8 cellular contexts compared by ENCODE assay signal in the genomic region with DNA sequence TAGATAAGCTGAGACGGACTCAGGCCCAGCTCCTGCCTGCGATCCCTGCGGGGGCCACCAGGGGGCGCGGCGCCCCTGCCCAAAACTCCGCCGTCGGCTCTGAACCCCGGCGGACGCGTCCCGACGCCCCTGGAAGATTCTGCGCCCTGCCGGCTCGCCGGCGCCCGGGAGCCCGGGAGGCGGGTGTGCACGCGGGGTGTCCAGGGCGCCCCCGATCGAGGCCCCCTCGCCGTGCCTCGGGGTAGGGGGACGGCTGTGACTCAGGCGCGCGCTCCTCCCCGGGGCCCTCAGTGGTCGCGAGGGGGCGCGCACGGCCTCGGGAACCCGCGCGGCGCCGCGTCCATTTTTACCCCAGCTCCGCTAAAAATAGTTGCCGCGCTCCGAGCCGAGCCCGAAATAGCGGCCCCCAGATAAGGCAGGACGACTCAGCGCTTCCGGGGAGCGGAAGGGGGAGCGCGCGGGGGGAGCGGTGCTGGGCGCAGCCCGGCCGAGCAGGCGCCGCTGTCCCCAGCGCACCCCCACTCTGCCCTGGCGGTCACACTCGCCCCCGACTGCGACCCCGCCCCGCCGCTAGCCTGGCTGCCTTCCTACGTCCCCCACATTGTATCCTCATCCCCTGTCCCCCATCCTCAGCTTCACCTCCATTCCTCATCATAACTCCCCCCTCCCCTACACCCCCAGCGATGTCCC. TPM values are rescaled to one million over a fixed set of nuclear protein-coding genes. Genes with fewer than 3 reads are reported as not detected.
DNase-seq lines count a peak whose midpoint lies in the region; ATAC-seq and TF ChIP-seq lines count a peak whose summit lies in the region.

No MANE protein-coding gene starts in this region.

- peaks cover 18% of the 10 kb centered on the region for H3K4me1 ChIP-seq in A673 (ENCODE audit: insufficient read depth, low read length, poor library complexity, severe bottlenecking)

- no TSS peak for BruUV-seq in A673 (replicated peaks; lab: Mats Ljungman, UMichigan)

- POLR2A ChIA-PET in A673 (lab: Charles Lee; ENCODE audit: low non-redundant PET) = interaction anchor here (0.6 to 1.0 kb wide), 3 partner anchors 15 to 35 kb away, joined by 5 to 12 read pairs (median 5); a partner anchor contains a TSS

- H3K4me1 Mint-ChIP-seq in chondrocyte (ENCODE audit: low read depth) = peaks cover 33% of the 10 kb centered on the region

- TF ChIP-seq CTCF in A673 (conservative IDR thresholded peaks at IDR 0.05; ENCODE audit: low read depth, low read length) (peak; percentile 94), chondrocyte (IDR thresholded peaks at IDR 0.05) (peak; percentile 100)

- H3K36me3 Mint-ChIP-seq in chondrocyte (ENCODE audit: low read depth) = no peaks in the 10 kb centered on the region

- H3K27ac Mint-ChIP-seq in chondrocyte (ENCODE audit: unreplicated experiment) = peak overlapping the region; percentile 84

- peak overlapping the region; percentile 93 for H3K27ac ChIP-seq in A673 (ENCODE audit: low read depth, low read length, poor library complexity, severe bottlenecking)
- H3K27ac ChIP-seq in layer of hippocampus (ENCODE audit: low read depth, low read length) = peak overlapping the region; percentile 95

- H3K27me3 ChIP-seq in A673 (replicated peaks; ENCODE audit: insufficient read depth, low read depth, low read length, poor library complexity) = no peaks in the 10 kb centered on the region
- no peaks in the 10 kb centered on the region for H3K27me3 ChIP-seq in layer of hippocampus (ENCODE audit: control insufficient read depth, insufficient read depth, low read length)

- intact Hi-C loops in A673 (cut with micrococcal nuclease; ENCODE audit: unreplicated experiment) = loop anchor here (1.0 kb wide), 1 partner anchor 39 kb away; no protein-coding TSS in a partner anchor

- H3K27me3 Mint-ChIP-seq in chondrocyte (ENCODE audit: low read depth) = no peaks in the 10 kb centered on the region

- H3K9me3 ChIP-seq in A673 (ENCODE audit: low read depth, low read length, poor library complexity, severe bottlenecking) = no peaks in the 10 kb centered on the region

- CTCF ChIA-PET in A673 (lab: Charles Lee) = interaction anchor here (0.5 to 3.0 kb wide), 11 partner anchors 9 to 203 kb away, joined by 3 to 99 read pairs (median 8); a partner anchor contains a TSS

- DNase-seq in A673 (ENCODE audit: low spot score) (peak; percentile 87), NCI-H2227 treated with DMSO at 0.1 percent for 48 hours (lab: John Stamatoyannopoulos, UW) (peak; percentile 64), chondrocyte (ENCODE audit: low spot score) (no peak)
- peak; percentile 76 to 78 for DNase-seq in activated CD4-positive, alpha-beta T cell treated with anti-CD3 and anti-CD28 coated beads for 24 hours (ENCODE audit: low read depth in 2 of 2)
- peak; percentile 76 for DNase-seq in stimulated activated CD4-positive, alpha-beta T cell treated with anti-CD3 and anti-CD28 coated beads, Interleukin-1b, Interleukin-23, amount 100 ng/mL, for 48 hours

- H3K9me3 Mint-ChIP-seq in chondrocyte (ENCODE audit: low read depth) = no peaks in the 10 kb centered on the region

- no peaks in the 10 kb centered on the region for H3K36me3 ChIP-seq in A673 (ENCODE audit: insufficient read depth, low read length, poor library complexity, severe bottlenecking)

- ATAC-seq in GM18505 (IDR thresholded peaks at IDR 0.05; ENCODE audit: unreplicated experiment) = peak; percentile 58
- peak; percentile 48 for ATAC-seq in HG02943 (IDR thresholded peaks at IDR 0.05; ENCODE audit: low read depth, unreplicated experiment)

- TF ChIP-seq POLR2A in GM18505 (IDR thresholded peaks at IDR 0.05; ENCODE audit: borderline replicate concordance, extremely low read depth, insufficient read depth, insufficient read length) = peak; percentile 58

- H3K4me3 Mint-ChIP-seq in chondrocyte (ENCODE audit: unreplicated experiment) = peak overlapping the region; percentile 55

- H3K4me3 ChIP-seq in A673 (ENCODE audit: low read depth, low read length, poor library complexity, severe bottlenecking) = peak overlapping the region; percentile 82

RNA-seq across cellular contexts. Expression of a gene that starts 16.0 kb away (rescaled TPM):
- 158 and 165 TPM in 2 replicates for total RNA-seq in A673 (2021)
- 72.4 to 93.1 TPM (median 77.9 TPM) in 3 replicates for total RNA-seq in chondrocyte

RNA-seq across cellular contexts. Expression of a gene that starts 28.1 kb away (rescaled TPM):
- total RNA-seq in A673 (2021) (1.0 and 1.9 TPM in 2 replicates), chondrocyte (25.5 to 50.9 TPM (median 43.8 TPM) in 3 replicates)

RNA-seq across cellular contexts. Expression of a gene that starts 33.3 kb away (rescaled TPM):
- 23.2 and 30.1 TPM in 2 replicates for total RNA-seq in A673 (2021)
- total RNA-seq in chondrocyte = 7.3 to 10.4 TPM (median 9.6 TPM) in 3 replicates

RNA-seq across cellular contexts. Expression of a gene that starts 34.8 kb away (rescaled TPM):
- 5.5 and 8.1 TPM in 2 replicates for total RNA-seq in A673 (2021)
- total RNA-seq in chondrocyte = 67.2 to 111 TPM (median 110 TPM) in 3 replicates

RNA-seq across cellular contexts. Expression of a gene that starts 57.1 kb away (rescaled TPM):
- total RNA-seq in A673 (2021) = 6.6 and 9.1 TPM in 2 replicates
- total RNA-seq in chondrocyte = 11.5 to 16.0 TPM (median 13.7 TPM) in 3 replicates
